ENCODE assay signal across 8 cellular contexts in the genomic region with DNA sequence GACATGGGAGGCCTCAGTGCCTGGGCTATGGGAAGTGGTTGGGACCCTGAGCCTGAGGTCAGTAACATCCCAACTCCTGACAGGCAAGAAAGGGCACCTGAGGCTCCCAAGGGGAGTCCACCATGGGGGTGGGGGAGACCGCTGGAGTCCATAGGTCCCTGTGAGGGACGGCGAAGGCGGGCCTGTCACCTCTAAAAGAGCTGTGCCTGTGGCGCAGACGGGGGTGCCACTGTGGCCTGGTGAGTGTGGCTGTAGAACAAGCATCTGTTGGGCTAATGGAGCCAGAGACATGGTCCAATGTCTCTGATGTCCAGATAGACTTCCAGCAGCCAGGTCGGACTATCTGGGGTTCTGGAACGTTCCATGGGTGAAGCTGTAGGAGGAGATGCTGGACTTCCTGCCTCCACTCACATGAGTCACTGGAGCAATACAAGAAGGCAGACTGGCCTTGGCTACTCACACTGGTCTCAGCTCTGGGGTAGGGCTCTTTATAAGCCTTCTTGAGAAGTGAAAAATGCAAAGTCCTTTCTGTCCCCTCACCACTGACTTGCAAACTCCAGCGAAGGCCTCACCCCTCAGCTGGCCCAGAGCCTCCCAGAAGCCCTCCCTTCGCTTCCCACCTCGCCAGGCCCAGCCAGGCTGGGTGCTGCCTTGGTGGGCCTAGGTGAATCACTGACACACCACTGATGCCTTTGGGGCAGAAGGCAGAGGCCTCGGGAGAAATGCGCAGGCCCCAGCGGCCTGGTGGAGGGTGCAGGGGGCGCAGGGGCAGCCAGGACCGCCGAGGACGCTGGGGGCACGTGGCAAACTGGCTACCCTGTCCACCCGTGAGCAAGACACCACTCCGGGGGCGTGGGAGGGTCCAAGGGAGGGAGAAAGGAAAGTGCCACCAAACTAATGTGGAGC. TPM values are rescaled to one million over a fixed set of nuclear protein-coding genes. Genes with fewer than 3 reads are reported as not detected.
DNase-seq lines count a peak whose midpoint lies in the region; ATAC-seq lines count a peak whose summit lies in the region.

No MANE protein-coding gene starts in this region.

- peak overlapping the region; percentile 81 to 95 (median 84) for H3K4me3 Mint-ChIP-seq in CD4-positive, CD25-positive, alpha-beta regulatory T cell
- peak overlapping the region; percentile 73 for H3K4me3 Mint-ChIP-seq in activated naive CD8-positive, alpha-beta T cell treated with anti-CD3 and anti-CD28 coated beads, Interleukin-2, amount 50 U/mL, for 24 hours
- H3K4me3 Mint-ChIP-seq in stimulated activated effector memory CD8-positive, alpha-beta T cell treated with anti-CD3 and anti-CD28 coated beads, Interleukin-12 subunit alpha, Interleukin-12 subunit beta, amount 100 ng/mL, for 72 hours = peak overlapping the region; percentile 73

- no peaks in the 10 kb centered on the region for H3K36me3 ChIP-seq in CD4-positive, CD25-positive, alpha-beta regulatory T cell (ENCODE audit: control insufficient read depth, insufficient read depth, low read length)

- H3K4me3 ChIP-seq in CD4-positive, CD25-positive, alpha-beta regulatory T cell (ENCODE audit: low read depth, low read length) = no peak overlapping the region
- peak overlapping the region; percentile 20 for H3K4me3 ChIP-seq in iPS-11a (ENCODE audit: low read depth, low read length)

- peak in 1 of 3 donors; percentile 28 for DNase-seq in CD4-positive, CD25-positive, alpha-beta regulatory T cell
- DNase-seq in HT-29 (ENCODE audit: low spot score) = peak; percentile 53
- peak; percentile 19 for DNase-seq in activated naive CD8-positive, alpha-beta T cell treated with anti-CD3 and anti-CD28 coated beads, Interleukin-2, amount 50 U/mL, for 24 hours
- DNase-seq in stimulated activated effector memory CD8-positive, alpha-beta T cell treated with anti-CD3 and anti-CD28 coated beads, Interleukin-12 subunit alpha, Interleukin-12 subunit beta, amount 100 ng/mL, for 72 hours (ENCODE audit: low spot score in 2 of 2) = peak in 1 of 2 donors; percentile 58
- no peak for DNase-seq in NCI-H345 treated with DMSO at 0.1 percent for 48 hours (lab: John Stamatoyannopoulos, UW; ENCODE audit: unreplicated experiment)

- peak overlapping the region; percentile 91 for H3K27ac ChIP-seq in CD4-positive, CD25-positive, alpha-beta regulatory T cell (ENCODE audit: insufficient read depth, low read length, poor library complexity, severe bottlenecking)

- peaks cover 0 to 2% (median 0%) of the 10 kb centered on the region in 7 donors for H3K9me3 Mint-ChIP-seq in CD4-positive, CD25-positive, alpha-beta regulatory T cell
- H3K9me3 Mint-ChIP-seq in activated naive CD8-positive, alpha-beta T cell treated with anti-CD3 and anti-CD28 coated beads, Interleukin-2, amount 50 U/mL, for 24 hours = no peaks in the 10 kb centered on the region
- no peaks in the 10 kb centered on the region for H3K9me3 Mint-ChIP-seq in stimulated activated effector memory CD8-positive, alpha-beta T cell treated with anti-CD3 and anti-CD28 coated beads, Interleukin-12 subunit alpha, Interleukin-12 subunit beta, amount 100 ng/mL, for 72 hours

- no peaks in the 10 kb centered on the region for H3K27me3 ChIP-seq in CD4-positive, CD25-positive, alpha-beta regulatory T cell (ENCODE audit: control insufficient read depth, insufficient read depth, low read length)

- peaks cover 9% of the 10 kb centered on the region for H3K27me3 Mint-ChIP-seq in CD4-positive, CD25-positive, alpha-beta regulatory T cell
- no peaks in the 10 kb centered on the region for H3K27me3 Mint-ChIP-seq in activated naive CD8-positive, alpha-beta T cell treated with anti-CD3 and anti-CD28 coated beads, Interleukin-2, amount 50 U/mL, for 24 hours

- peaks cover 43% of the 10 kb centered on the region for H3K4me1 ChIP-seq in CD4-positive, CD25-positive, alpha-beta regulatory T cell (ENCODE audit: control insufficient read depth, insufficient read depth, low read length, poor library complexity, severe bottlenecking)

- H3K36me3 Mint-ChIP-seq in CD4-positive, CD25-positive, alpha-beta regulatory T cell = peaks cover 8% of the 10 kb centered on the region
- peaks cover 27% of the 10 kb centered on the region for H3K36me3 Mint-ChIP-seq in activated naive CD8-positive, alpha-beta T cell treated with anti-CD3 and anti-CD28 coated beads, Interleukin-2, amount 50 U/mL, for 24 hours (ENCODE audit: low read depth)
- H3K36me3 Mint-ChIP-seq in stimulated activated effector memory CD8-positive, alpha-beta T cell treated with anti-CD3 and anti-CD28 coated beads, Interleukin-12 subunit alpha, Interleukin-12 subunit beta, amount 100 ng/mL, for 72 hours = peaks cover 48% of the 10 kb centered on the region

- H3K4me1 Mint-ChIP-seq in CD4-positive, CD25-positive, alpha-beta regulatory T cell = peaks cover 19 to 56% (median 37%) of the 10 kb centered on the region in 4 donors
- peaks cover 59% of the 10 kb centered on the region for H3K4me1 Mint-ChIP-seq in activated naive CD8-positive, alpha-beta T cell treated with anti-CD3 and anti-CD28 coated beads, Interleukin-2, amount 50 U/mL, for 24 hours
- peaks cover 58% of the 10 kb centered on the region for H3K4me1 Mint-ChIP-seq in stimulated activated effector memory CD8-positive, alpha-beta T cell treated with anti-CD3 and anti-CD28 coated beads, Interleukin-12 subunit alpha, Interleukin-12 subunit beta, amount 100 ng/mL, for 72 hours

- no peaks in the 10 kb centered on the region for H3K9me3 ChIP-seq in CD4-positive, CD25-positive, alpha-beta regulatory T cell (ENCODE audit: control insufficient read depth in 2 of 2, low read length in 2 of 2)

- ATAC-seq in CD4-positive, CD25-positive, alpha-beta regulatory T cell (ENCODE audit: low read depth in 2 of 2) = no peak
- ATAC-seq in activated naive CD8-positive, alpha-beta T cell treated with anti-CD3 and anti-CD28 coated beads, Interleukin-2, amount 50 U/mL, for 24 hours = no peak
- no peak for ATAC-seq in stimulated activated effector memory CD8-positive, alpha-beta T cell treated with anti-CD3 and anti-CD28 coated beads, Interleukin-12 subunit alpha, Interleukin-12 subunit beta, amount 100 ng/mL, for 72 hours
- ATAC-seq in GM21528 (IDR thresholded peaks at IDR 0.05; ENCODE audit: low FRiP score, unreplicated experiment) (no peak), HG03460 (IDR thresholded peaks at IDR 0.05; ENCODE audit: unreplicated experiment) (no peak)

- H3K27ac Mint-ChIP-seq in CD4-positive, CD25-positive, alpha-beta regulatory T cell = peak overlapping the region; percentile 81 to 94 (median 92)
- H3K27ac Mint-ChIP-seq in activated naive CD8-positive, alpha-beta T cell treated with anti-CD3 and anti-CD28 coated beads, Interleukin-2, amount 50 U/mL, for 24 hours = peak overlapping the region; percentile 89
- H3K27ac Mint-ChIP-seq in stimulated activated effector memory CD8-positive, alpha-beta T cell treated with anti-CD3 and anti-CD28 coated beads, Interleukin-12 subunit alpha, Interleukin-12 subunit beta, amount 100 ng/mL, for 72 hours = peak overlapping the region; percentile 90

RNA-seq across cellular contexts. Expression of gene TRAF3, which starts 1.1 kb away (rescaled TPM):
- total RNA-seq in CD4-positive, CD25-positive, alpha-beta regulatory T cell = 71.2 TPM
- 10 to 100 TPM; 17.7 to 26.9 (median 20.4) TPM for polyA plus RNA-seq in CD4-positive, CD25-positive, alpha-beta regulatory T cell
- 8.7 and 13.5 TPM in 2 replicates for total RNA-seq in HT-29 (2014; rRNA removed; shearing (Covaris generic))
